Comparison of ENCODE assay signal across 8 cellular contexts in the genomic region with DNA sequence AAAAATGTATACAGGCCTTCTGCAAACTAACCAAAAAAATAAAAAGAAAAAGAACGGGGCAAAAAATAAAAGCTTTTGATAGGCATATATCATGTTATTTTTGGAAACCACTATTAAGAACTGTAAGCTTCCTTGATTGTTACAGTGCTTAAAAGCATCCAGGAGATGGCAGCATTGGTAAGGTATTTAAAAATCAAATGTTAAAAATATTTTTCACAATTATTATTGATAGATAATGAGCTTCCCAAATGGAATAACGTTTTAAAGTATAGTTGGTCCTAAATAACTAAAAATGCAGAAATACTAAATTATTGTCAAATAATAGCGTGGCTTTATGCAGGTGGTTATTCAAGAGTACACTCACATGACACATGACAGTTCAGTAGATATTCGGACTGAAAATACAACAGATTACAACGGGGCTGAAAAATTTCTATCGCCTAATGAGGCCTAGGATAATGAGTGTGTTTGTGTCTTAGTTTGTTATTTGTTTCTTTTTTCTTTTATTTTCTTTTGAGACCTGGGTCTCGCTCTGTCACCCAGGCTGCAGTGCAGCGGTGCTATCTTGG.
A peak's percentile ranks its signal among the peaks of the same experiment; 100 is the strongest.
DNase-seq lines count a peak whose midpoint lies in the region; ATAC-seq and TF ChIP-seq lines count a peak whose summit lies in the region.

No MANE protein-coding gene starts in this region.

- H3K27ac ChIP-seq in psoas muscle: no peak overlapping the region

- H3K4me1 Mint-ChIP-seq in activated CD8-positive, alpha-beta memory T cell treated with anti-CD3 and anti-CD28 coated beads, Interleukin-2, amount 10 ng/mL, durations not matched to agents 7 days and 5 days: peaks cover 22% of the 10 kb centered on the region

- no peaks in the 10 kb centered on the region for H3K9me3 Mint-ChIP-seq in activated CD8-positive, alpha-beta memory T cell treated with anti-CD3 and anti-CD28 coated beads, Interleukin-2, amount 10 ng/mL, durations not matched to agents 7 days and 5 days (ENCODE audit: low read depth)

- H3K4me3 ChIP-seq in psoas muscle: no peak overlapping the region

- CTCF ChIA-PET in activated CD8-positive, alpha-beta memory T cell treated with anti-CD3 and anti-CD28 coated beads, Interleukin-2, amount 10 ng/mL, durations not matched to agents 7 days and 5 days (lab: Charles Lee): interaction anchor here (0.7 to 5.8 kb wide), 46 partner anchors 9 to 531 kb away, joined by 3 to 42 read pairs (median 4); partner anchors contain the start of gene ATF7IP

- H3K36me3 ChIP-seq in psoas muscle (ENCODE audit: insufficient read depth in 1 of 2, low read depth in 1 of 2): no peaks in the 10 kb centered on the region

- peak; percentile 72 for TF ChIP-seq CTCF in psoas muscle (IDR thresholded peaks at IDR 0.05)

- H3K27me3 ChIP-seq in psoas muscle (ENCODE audit: insufficient read depth in 3 of 3, low read length in 2 of 3): no peaks in the 10 kb centered on the region

- H3K27me3 Mint-ChIP-seq in activated CD8-positive, alpha-beta memory T cell treated with anti-CD3 and anti-CD28 coated beads, Interleukin-2, amount 10 ng/mL, durations not matched to agents 7 days and 5 days: no peaks in the 10 kb centered on the region

- WGBS in psoas muscle, 3 donors: 54 to 56% (median 54%) methylated on average over 8 of the region's 8 CpGs

- DNase-seq in activated CD8-positive, alpha-beta memory T cell treated with anti-CD3 and anti-CD28 coated beads, Interleukin-2, amount 10 ng/mL, durations not matched to agents 7 days and 5 days: no peak
- DNase-seq in activated CD8-positive, alpha-beta memory T cell treated with anti-CD3 and anti-CD28 coated beads, Interleukin-2, amount 50 U/mL, for 48 hours: no peak
- DNase-seq in RKO (ENCODE audit: low spot score) (peak; percentile 27), fibroblast of gingiva (ENCODE audit: low read depth) (peak; percentile 24), psoas muscle (no peak), GM19240 (ENCODE audit: insufficient read length, low spot score) (no peak), NCI-H1048 (lab: John Stamatoyannopoulos, UW) (no peak)

- peaks cover 5% of the 10 kb centered on the region for H3K9me3 ChIP-seq in psoas muscle

- intact Hi-C loops in psoas muscle (cut with DNase I): loop anchor here in 1 of 2 donors (5.0 to 10.0 kb wide), 4 partner anchors 184 to 756 kb away; no protein-coding TSS in a partner anchor

- ATAC-seq in activated CD8-positive, alpha-beta memory T cell treated with anti-CD3 and anti-CD28 coated beads, Interleukin-2, amount 10 ng/mL, durations not matched to agents 7 days and 5 days: peak; percentile 44
- peak; percentile 37 to 86 (median 60) for ATAC-seq in psoas muscle
- no peak for ATAC-seq in GM19463 (IDR thresholded peaks at IDR 0.05; ENCODE audit: unreplicated experiment)

- no peak overlapping the region for H3K27ac Mint-ChIP-seq in activated CD8-positive, alpha-beta memory T cell treated with anti-CD3 and anti-CD28 coated beads, Interleukin-2, amount 10 ng/mL, durations not matched to agents 7 days and 5 days

- H3K36me3 Mint-ChIP-seq in activated CD8-positive, alpha-beta memory T cell treated with anti-CD3 and anti-CD28 coated beads, Interleukin-2, amount 10 ng/mL, durations not matched to agents 7 days and 5 days: peaks cover 9% of the 10 kb centered on the region

- peaks cover 6% of the 10 kb centered on the region for H3K4me1 ChIP-seq in psoas muscle

- H3K4me3 Mint-ChIP-seq in activated CD8-positive, alpha-beta memory T cell treated with anti-CD3 and anti-CD28 coated beads, Interleukin-2, amount 10 ng/mL, durations not matched to agents 7 days and 5 days: no peak overlapping the region

Comparison
In these comparisons a context has a peak if more than half of its experiments do, and no peak if none do; other contexts are left out.
1. DNase-seq: peak in RKO (single experiment) and fibroblast of gingiva (single experiment); none in activated CD8-positive, alpha-beta memory T cell treated with anti-CD3 and anti-CD28 coated beads, Interleukin-2, amount 10 ng/mL, durations not matched to agents 7 days and 5 days (single experiment), activated CD8-positive, alpha-beta memory T cell treated with anti-CD3 and anti-CD28 coated beads, Interleukin-2, amount 50 U/mL, for 48 hours (single experiment), psoas muscle (0 of 2), GM19240 (single experiment) and NCI-H1048 (single experiment).